In genomic region chr11:1766719-1767398, GRCh38 we compare ENCODE assay signal across 25 cellular contexts. TPM values are rescaled to one million over a fixed set of nuclear protein-coding genes. Genes with fewer than 3 reads are reported as not detected.
DNase-seq lines count a peak whose midpoint lies in the region; ATAC-seq and TF ChIP-seq lines count a peak whose summit lies in the region.
"Had no signal": no experiment of that assay in that cellular context is flagged by ENCODE, and none has a peak within 500 bp of the region (broad histone marks: within the 10 kb centered on the region; RNA-seq: fewer than 3 reads in every experiment).

No MANE protein-coding gene starts in this region.

- H3K23ac ChIP-seq in neuronal stem cell (ENCODE audit: low read depth, low read length, poor library complexity): no peak overlapping the region

- WGBS in neuronal stem cell (ENCODE audit: extremely low coverage in 2 of 2, insufficient read length in 2 of 2, insufficient replicate concordance in 1 of 2), 2 donors: no CpG with 5 or more reads among the region's 22 CpGs
- 94 to 100% methylated on average over 4 to 12 of the region's 22 CpGs for WGBS in thyroid gland, 2 donors

- H3K18ac ChIP-seq in neuronal stem cell (ENCODE audit: low read length): peak overlapping the region; percentile 19

- H3K4ac ChIP-seq in neuronal stem cell (ENCODE audit: low read length): peak overlapping the region; percentile 19

- no peak overlapping the region for H3K14ac ChIP-seq in neuronal stem cell (ENCODE audit: low read length)

- no peaks in the 10 kb centered on the region for H3K36me3 Mint-ChIP-seq in activated T-cell treated with anti-CD3 and anti-CD28 coated beads, Interleukin-2, amount 50 U/mL, for 24 hours (ENCODE audit: low read depth)
- H3K36me3 Mint-ChIP-seq: type B pancreatic cell had no signal

- no peak overlapping the region for H2BK120ac ChIP-seq in neuronal stem cell (ENCODE audit: low read depth, low read length)

- H2AFZ ChIP-seq in neuronal stem cell (ENCODE audit: low read length): no peak overlapping the region
- H2AFZ ChIP-seq: PC-9 had no signal

- peaks cover 10% of the 10 kb centered on the region for H3K79me1 ChIP-seq in neuronal stem cell (ENCODE audit: low read depth, low read length)

- no peaks in the 10 kb centered on the region for H3K27me3 Mint-ChIP-seq in activated T-cell treated with anti-CD3 and anti-CD28 coated beads, Interleukin-2, amount 50 U/mL, for 24 hours
- no peaks in the 10 kb centered on the region for H3K27me3 Mint-ChIP-seq in stimulated activated naive CD8-positive, alpha-beta T cell treated with anti-CD3 and anti-CD28 coated beads, Interleukin-15, amount 100 ng/mL, for 72 hours
- H3K27me3 Mint-ChIP-seq: activated CD4-positive, alpha-beta T cell treated with anti-CD3 and anti-CD28 coated beads, Interleukin-2, amount 10 ng/mL, durations not matched to agents 7 days and 5 days; CD4-positive, alpha-beta T cell had no signal

- no peak for ATAC-seq in stimulated activated naive CD8-positive, alpha-beta T cell treated with anti-CD3 and anti-CD28 coated beads, Interleukin-15, Interleukin-2, amounts not matched to agents 100 U/mL and 50 U/mL, for 24 hours
- ATAC-seq in stimulated activated naive CD8-positive, alpha-beta T cell treated with anti-CD3 and anti-CD28 coated beads, Interleukin-15, amount 100 ng/mL, for 72 hours: no peak
- ATAC-seq in HG03196 (IDR thresholded peaks at IDR 0.05; ENCODE audit: unreplicated experiment): no peak
- ATAC-seq: foreskin keratinocyte had no signal

- H2BK12ac ChIP-seq in neuronal stem cell (ENCODE audit: low read length): peak overlapping the region; percentile 80

- peak overlapping the region; percentile 85 for H2BK5ac ChIP-seq in neuronal stem cell (ENCODE audit: low read length)

- no peak overlapping the region for H3K4me3 Mint-ChIP-seq in activated T-cell treated with anti-CD3 and anti-CD28 coated beads, Interleukin-2, amount 50 U/mL, for 24 hours
- H3K4me3 Mint-ChIP-seq in stimulated activated naive CD8-positive, alpha-beta T cell treated with anti-CD3 and anti-CD28 coated beads, Interleukin-15, amount 100 ng/mL, for 72 hours: no peak overlapping the region
- H3K4me3 Mint-ChIP-seq: activated CD4-positive, alpha-beta T cell treated with anti-CD3 and anti-CD28 coated beads, Interleukin-2, amount 10 ng/mL, durations not matched to agents 7 days and 5 days; CD4-positive, alpha-beta T cell; nephron progenitor cell; type B pancreatic cell had no signal

- H3K9me3 ChIP-seq in neuronal stem cell (replicated peaks in 1 of 2; ENCODE audit: control insufficient read depth in 2 of 2, insufficient read depth in 1 of 2, low read depth in 1 of 2, low read length in 2 of 2) (peaks cover 0 to 2% of the 10 kb centered on the region in 2 donors), thyroid gland (no peaks in the 10 kb centered on the region)
- H3K9me3 ChIP-seq: esophagus squamous epithelium, ovary had no signal

- no peak overlapping the region for H4K91ac ChIP-seq in neuronal stem cell (ENCODE audit: low read depth, low read length, poor library complexity)

- peak overlapping the region; percentile 57 for H3K9ac ChIP-seq in neuronal stem cell (ENCODE audit: low read depth, low read length, poor library complexity)

- H3K4me1 Mint-ChIP-seq in activated T-cell treated with anti-CD3 and anti-CD28 coated beads, Interleukin-2, amount 50 U/mL, for 24 hours (ENCODE audit: low read depth): peaks cover 28% of the 10 kb centered on the region
- peaks cover 34% of the 10 kb centered on the region for H3K4me1 Mint-ChIP-seq in stimulated activated naive CD8-positive, alpha-beta T cell treated with anti-CD3 and anti-CD28 coated beads, Interleukin-15, amount 100 ng/mL, for 72 hours

- H2BK15ac ChIP-seq in neuronal stem cell (ENCODE audit: low read length): peak overlapping the region; percentile 93

- DNase-seq in activated T-cell treated with anti-CD3 and anti-CD28 coated beads, Interleukin-2, amount 50 U/mL, for 24 hours: no peak
- DNase-seq in activated T-cell treated with anti-CD3 and anti-CD28 coated beads, Interleukin-2, amount 50 U/mL, for 48 hours: no peak
- peak; percentile 2 for DNase-seq in stimulated activated naive CD8-positive, alpha-beta T cell treated with anti-CD3 and anti-CD28 coated beads, Interleukin-15, Interleukin-2, amounts not matched to agents 100 U/mL and 50 U/mL, for 24 hours
- DNase-seq in stimulated activated naive CD8-positive, alpha-beta T cell treated with anti-CD3 and anti-CD28 coated beads, Interleukin-15, amount 100 ng/mL, for 72 hours: no peak
- DNase-seq in neuronal stem cell (ENCODE audit: low spot score) (no peak), SW 1271 (lab: John Stamatoyannopoulos, UW) (no peak), thyroid gland (no peak)
- DNase-seq: activated CD4-positive, alpha-beta T cell treated with anti-CD3 and anti-CD28 coated beads, Interleukin-2, amount 10 ng/mL, durations not matched to agents 7 days and 5 days; activated naive CD4-positive, alpha-beta T cell treated with Interleukin-2 at 50 U/mL for 16 hours; amygdala; esophagus squamous epithelium; foreskin keratinocyte; mammary epithelial cell; NCI-H1436; NCI-H2081 treated with DMSO at 0.1 percent for 48 hours; NCI-H226; nephron progenitor cell; PC-9; SIG-M5; WERI-Rb-1 had no signal

- intact Hi-C loops in thyroid gland (cut with DNase I): no loop called here

- H3K27me3 ChIP-seq in neuronal stem cell (ENCODE audit: control insufficient read depth in 3 of 3, insufficient read depth in 3 of 3, low read depth in 1 of 3, low read length in 3 of 3): peaks cover 0 to 8% (median 0%) of the 10 kb centered on the region in 3 experiments
- H3K27me3 ChIP-seq in thyroid gland: no peaks in the 10 kb centered on the region
- H3K27me3 ChIP-seq: esophagus squamous epithelium, foreskin keratinocyte, ovary had no signal

- H2AK5ac ChIP-seq in neuronal stem cell (ENCODE audit: low read depth, low read length): peak overlapping the region; percentile 92

- H3K4me2 ChIP-seq in neuronal stem cell (ENCODE audit: insufficient read depth, low read length, poor library complexity, severe bottlenecking): no peak overlapping the region
- H3K4me2 ChIP-seq: PC-9, smooth muscle cell had no signal

- H4K8ac ChIP-seq in neuronal stem cell (ENCODE audit: low read depth, low read length): no peak overlapping the region

- H3K36me3 ChIP-seq in neuronal stem cell (replicated peaks in 1 of 2; ENCODE audit: control insufficient read depth in 2 of 2, insufficient read depth in 2 of 2, low read length in 2 of 2) (no peaks in the 10 kb centered on the region), thyroid gland (no peaks in the 10 kb centered on the region)
- H3K36me3 ChIP-seq: ovary, WERI-Rb-1 had no signal

- no peak for TF ChIP-seq CTCF in thyroid gland (IDR thresholded peaks at IDR 0.05)

- no peak for TF ChIP-seq POLR2A in thyroid gland (IDR thresholded peaks at IDR 0.05)

- peaks cover 6 to 7% of the 10 kb centered on the region in 2 donors for H3K4me1 ChIP-seq in neuronal stem cell (ENCODE audit: control insufficient read depth in 2 of 2, insufficient read depth in 1 of 2, low read depth in 1 of 2, low read length in 2 of 2)
- peaks cover 18 to 19% of the 10 kb centered on the region in 2 donors for H3K4me1 ChIP-seq in thyroid gland

- H3K27ac ChIP-seq in neuronal stem cell (replicated peaks; ENCODE audit: low read length) (no peak overlapping the region), thyroid gland (no peak overlapping the region)
- H3K27ac ChIP-seq: esophagus squamous epithelium, foreskin keratinocyte, ovary, PC-9, WERI-Rb-1 had no signal

- H3K4me3 ChIP-seq in neuronal stem cell (ENCODE audit: low read length in 2 of 2) (no peak overlapping the region), thyroid gland (replicated peaks in 1 of 3) (no peak overlapping the region)
- H3K4me3 ChIP-seq: esophagus squamous epithelium, ovary, PC-9, smooth muscle cell had no signal

- H3K9me3 Mint-ChIP-seq in activated T-cell treated with anti-CD3 and anti-CD28 coated beads, Interleukin-2, amount 50 U/mL, for 24 hours: no peaks in the 10 kb centered on the region
- no peaks in the 10 kb centered on the region for H3K9me3 Mint-ChIP-seq in stimulated activated naive CD8-positive, alpha-beta T cell treated with anti-CD3 and anti-CD28 coated beads, Interleukin-15, amount 100 ng/mL, for 72 hours
- H3K9me3 Mint-ChIP-seq: activated CD4-positive, alpha-beta T cell treated with anti-CD3 and anti-CD28 coated beads, Interleukin-2, amount 10 ng/mL, durations not matched to agents 7 days and 5 days; CD4-positive, alpha-beta T cell; nephron progenitor cell had no signal

- H3K27ac Mint-ChIP-seq in activated T-cell treated with anti-CD3 and anti-CD28 coated beads, Interleukin-2, amount 50 U/mL, for 24 hours: peak overlapping the region; percentile 22
- no peak overlapping the region for H3K27ac Mint-ChIP-seq in stimulated activated naive CD8-positive, alpha-beta T cell treated with anti-CD3 and anti-CD28 coated beads, Interleukin-15, amount 100 ng/mL, for 72 hours
- H3K27ac Mint-ChIP-seq: activated CD4-positive, alpha-beta T cell treated with anti-CD3 and anti-CD28 coated beads, Interleukin-2, amount 10 ng/mL, durations not matched to agents 7 days and 5 days; CD4-positive, alpha-beta T cell; nephron progenitor cell; type B pancreatic cell had no signal

RNA-seq across cellular contexts. Expression of gene CTSD, which starts 3.1 kb away (rescaled TPM):
- polyA plus RNA-seq in neuronal stem cell (2013, experiment 1 of 2): 48.8 TPM
- polyA plus RNA-seq in neuronal stem cell (2013, experiment 2 of 2): 46.1 TPM
- 100 to 1,000 TPM; 363 to 577 (median 457) TPM for total RNA-seq in thyroid gland

RNA-seq across cellular contexts. Expression of gene IFITM10, which starts 16.5 kb away (rescaled TPM):
- 0.40 TPM for polyA plus RNA-seq in neuronal stem cell (2013, experiment 1 of 2)
- polyA plus RNA-seq in neuronal stem cell (2013, experiment 2 of 2): 0.39 TPM
- total RNA-seq in thyroid gland: 100 to 1,000 TPM in 1 of 4 donors, 1 to 10 TPM in 1, under 1 TPM in 1, not detected in 1; 0.22 to 126 (median 1.5) TPM
